In the genomic region with DNA sequence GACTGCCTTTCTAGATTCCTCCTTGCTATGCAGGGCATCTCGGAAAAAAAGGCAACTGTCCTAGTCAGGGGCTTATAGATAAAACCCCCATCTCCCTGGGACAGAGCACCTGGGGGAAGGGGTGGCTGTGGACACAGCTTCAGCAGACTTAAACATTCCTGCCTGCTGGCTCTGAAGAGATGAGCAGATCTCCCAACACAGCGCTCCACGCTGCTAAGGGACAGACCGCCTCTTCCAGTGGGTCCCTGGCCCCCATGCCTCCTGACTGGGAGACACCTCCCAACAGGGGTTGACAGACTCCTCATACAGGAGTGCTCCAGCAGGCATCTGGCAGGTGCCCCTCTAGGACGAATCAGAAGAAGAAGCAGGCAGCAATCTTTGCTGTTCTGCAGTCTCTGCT, we compare ENCODE assay signal across 5 cellular contexts.
DNase-seq lines count a peak whose midpoint lies in the region; ATAC-seq and TF ChIP-seq lines count a peak whose summit lies in the region.
"Not testable (repeated sequence)": the region's sequence is repeated elsewhere in the genome, so short reads cannot be mapped to it uniquely, and the experiment has no call there.

No MANE protein-coding gene starts in this region.

- not testable (repeated sequence) for H3K27ac Mint-ChIP-seq in endodermal cell; stimulated activated effector memory CD8-positive, alpha-beta T cell treated with anti-CD3 and anti-CD28 coated beads, Interleukin-12 subunit alpha, Interleukin-12 subunit beta, amount 100 ng/mL, for 72 hours

- H3K9me3 ChIP-seq in endodermal cell (ENCODE audit: control insufficient read depth, low read length); upper lobe of left lung: not testable (repeated sequence)

- H3K27me3 Mint-ChIP-seq in endodermal cell (ENCODE audit: insufficient read depth), result not testable (repeated sequence)

- not testable (repeated sequence) for ATAC-seq in Right ventricle myocardium superior (ENCODE audit: poor library complexity)
- peak; percentile 28 for ATAC-seq in stimulated activated effector memory CD8-positive, alpha-beta T cell treated with anti-CD3 and anti-CD28 coated beads, Interleukin-12 subunit alpha, Interleukin-12 subunit beta, amount 100 ng/mL, for 72 hours
- peak; percentile 28 to 70 for ATAC-seq in upper lobe of left lung (ENCODE audit: low FRiP score in 2 of 2)

- not testable (repeated sequence) for TF ChIP-seq POLR2A in upper lobe of left lung (IDR thresholded peaks at IDR 0.05)

- not testable (repeated sequence) for H3K36me3 Mint-ChIP-seq in endodermal cell (ENCODE audit: low read depth); stimulated activated effector memory CD8-positive, alpha-beta T cell treated with anti-CD3 and anti-CD28 coated beads, Interleukin-12 subunit alpha, Interleukin-12 subunit beta, amount 100 ng/mL, for 72 hours

- H3K36me3 ChIP-seq in endodermal cell (ENCODE audit: control insufficient read depth, insufficient read depth, low read length); upper lobe of left lung: not testable (repeated sequence)

- H3K9me3 Mint-ChIP-seq in endodermal cell, result peaks cover 13% of the 10 kb centered on the region
- H3K9me3 Mint-ChIP-seq in stimulated activated effector memory CD8-positive, alpha-beta T cell treated with anti-CD3 and anti-CD28 coated beads, Interleukin-12 subunit alpha, Interleukin-12 subunit beta, amount 100 ng/mL, for 72 hours, result not testable (repeated sequence)

- not testable (repeated sequence) for TF ChIP-seq EP300 in upper lobe of left lung (IDR thresholded peaks at IDR 0.05)

- H3K4me1 Mint-ChIP-seq in endodermal cell; stimulated activated effector memory CD8-positive, alpha-beta T cell treated with anti-CD3 and anti-CD28 coated beads, Interleukin-12 subunit alpha, Interleukin-12 subunit beta, amount 100 ng/mL, for 72 hours: not testable (repeated sequence)

- not testable (repeated sequence) for H3K4me1 ChIP-seq in endodermal cell (ENCODE audit: control insufficient read depth, insufficient read depth, low read length); upper lobe of left lung

- H3K4me3 ChIP-seq in endodermal cell (ENCODE audit: low read length); upper lobe of left lung: not testable (repeated sequence)

- not testable (repeated sequence) for TF ChIP-seq CTCF in endodermal cell (conservative IDR thresholded peaks at IDR 0.05); upper lobe of left lung (IDR thresholded peaks at IDR 0.05)

- H3K4me3 Mint-ChIP-seq in endodermal cell; stimulated activated effector memory CD8-positive, alpha-beta T cell treated with anti-CD3 and anti-CD28 coated beads, Interleukin-12 subunit alpha, Interleukin-12 subunit beta, amount 100 ng/mL, for 72 hours: not testable (repeated sequence)

- DNase-seq in endodermal cell (peak; percentile 9), Right ventricle myocardium superior (peak; percentile 36), mesenteric fat pad (ENCODE audit: low spot score) (peak; percentile 85)
- not testable (repeated sequence) for DNase-seq in stimulated activated effector memory CD8-positive, alpha-beta T cell treated with anti-CD3 and anti-CD28 coated beads, Interleukin-12 subunit alpha, Interleukin-12 subunit beta, amount 100 ng/mL, for 72 hours (ENCODE audit: low spot score in 2 of 2); upper lobe of left lung

- 76 to 100% methylated on average over 2 to 5 of the region's 5 CpGs for WGBS in endodermal cell (ENCODE audit: insufficient coverage in 1 of 2, insufficient read length in 1 of 2), 2 experiments
- WGBS in upper lobe of left lung, 2 donors, result 75% methylated on average over 4 of the region's 5 CpGs; no CpG with 5 or more reads in 1 of the 2 donors

- not testable (repeated sequence) for H3K27ac ChIP-seq in endodermal cell (ENCODE audit: low read depth, low read length); upper lobe of left lung

- H3K9ac ChIP-seq in endodermal cell (ENCODE audit: extremely low read depth, low read length, poor library complexity, severe bottlenecking), result not testable (repeated sequence)

- H3K27me3 ChIP-seq in endodermal cell (ENCODE audit: control insufficient read depth, insufficient read depth, low read length, poor library complexity, severe bottlenecking); upper lobe of left lung: not testable (repeated sequence)

- intact Hi-C loops in Right ventricle myocardium superior (cut with DNase I), result not testable (repeated sequence)
